22 cellular contexts compared by ENCODE assay signal in genomic region chr2:85779641-85780315, GRCh38. TPM values are rescaled to one million over a fixed set of nuclear protein-coding genes. Genes with fewer than 3 reads are reported as not detected.
DNase-seq lines count a peak whose midpoint lies in the region; ATAC-seq, FAIRE-seq and TF ChIP-seq lines count a peak whose summit lies in the region.
"Had no signal": no experiment of that assay in that cellular context is flagged by ENCODE, and none has a peak within 500 bp of the region (broad histone marks: within the 10 kb centered on the region; RNA-seq: fewer than 3 reads in every experiment).

No MANE protein-coding gene starts in this region.

- intact Hi-C loops in left ventricle myocardium inferior (cut with micrococcal nuclease) (no loop called here), cardiac septum (cut with DNase I) (no loop called here)

- H3K27ac ChIP-seq in left ventricle myocardium inferior (replicated peaks) (peak overlapping the region; percentile 95), neural progenitor cell (no peak overlapping the region)
- H3K27ac ChIP-seq: adrenal gland, C4-2B, esophagus muscularis mucosa, ovary, PC-9, SK-N-MC had no signal

- H3K36me3 ChIP-seq in left ventricle myocardium inferior (peaks cover 39% of the 10 kb centered on the region), neural progenitor cell (no peaks in the 10 kb centered on the region)
- H3K36me3 ChIP-seq: adrenal gland, ovary, vagina had no signal

- no peaks in the 10 kb centered on the region for H3K9me3 ChIP-seq in left ventricle myocardium inferior (replicated peaks)
- H3K9me3 ChIP-seq in neural progenitor cell (ENCODE audit: low read depth): no peaks in the 10 kb centered on the region
- H3K9me3 ChIP-seq: adrenal gland, esophagus muscularis mucosa, ovary, vagina had no signal

- H3K27ac Mint-ChIP-seq in neural progenitor cell: peak overlapping the region; percentile 57

- no peak for ATAC-seq in GM21526 (IDR thresholded peaks at IDR 0.05; ENCODE audit: low FRiP score, unreplicated experiment)
- ATAC-seq: stimulated activated naive CD8-positive, alpha-beta T cell treated with anti-CD3 and anti-CD28 coated beads, Interleukin-15, amount 100 ng/mL, for 72 hours had no signal

- H3K4me3 Mint-ChIP-seq in neural progenitor cell: no peak overlapping the region
- H3K4me3 Mint-ChIP-seq: stimulated activated naive CD8-positive, alpha-beta T cell treated with anti-CD3 and anti-CD28 coated beads, Interleukin-15, amount 100 ng/mL, for 72 hours had no signal

- H3K4me1 ChIP-seq in left ventricle myocardium inferior (peaks cover 80% of the 10 kb centered on the region), neural progenitor cell (no peaks in the 10 kb centered on the region)

- no peak overlapping the region for H3K9ac ChIP-seq in neural progenitor cell

- H3K4me2 ChIP-seq in neural progenitor cell: no peak overlapping the region
- H3K4me2 ChIP-seq: PC-9 had no signal

- no peak overlapping the region for H2AFZ ChIP-seq in neural progenitor cell (replicated peaks)
- H2AFZ ChIP-seq: PC-9 had no signal

- H3K4me3 ChIP-seq in left ventricle myocardium inferior (no peak overlapping the region), epithelial cell of esophagus (ENCODE audit: low read length) (no peak overlapping the region), neural progenitor cell (no peak overlapping the region)
- H3K4me3 ChIP-seq: adrenal gland, esophagus muscularis mucosa, ovary, PC-9, SK-N-MC, vagina had no signal

- TF ChIP-seq CTCF in left ventricle myocardium inferior (IDR thresholded peaks at IDR 0.05; ENCODE audit: borderline replicate concordance) (no peak), epithelial cell of esophagus (IDR thresholded peaks at IDR 0.05; ENCODE audit: insufficient read depth, low read depth, low read length, missing control alignments) (no peak), neural progenitor cell (IDR thresholded peaks at IDR 0.05) (no peak), GM10266 (IDR thresholded peaks at IDR 0.05; ENCODE audit: control insufficient read depth, insufficient read depth, low read depth, missing control alignments) (no peak), D721Med (IDR thresholded peaks at IDR 0.05; ENCODE audit: insufficient read depth, missing control alignments) (no peak)

- no peaks in the 10 kb centered on the region for H3K79me2 ChIP-seq in neural progenitor cell (ENCODE audit: low read depth)

- H3K27me3 Mint-ChIP-seq in neural progenitor cell (ENCODE audit: insufficient read depth, low read depth): no peaks in the 10 kb centered on the region

- peaks cover 10% of the 10 kb centered on the region for H3K36me3 Mint-ChIP-seq in neural progenitor cell

- peaks cover 2% of the 10 kb centered on the region for H3F3A ChIP-seq in neural progenitor cell (ENCODE audit: low read depth)

- DNase-seq in left ventricle myocardium inferior (no peak), cardiac septum (ENCODE audit: low spot score) (no peak), epithelial cell of esophagus (ENCODE audit: low read depth) (peak; percentile 60), neural progenitor cell (ENCODE audit: low spot score) (no peak), GM10266 (ENCODE audit: extremely low spot score) (no peak), T-helper 1 cell (no peak), D721Med (ENCODE audit: insufficient read length, low spot score) (no peak)
- DNase-seq: activated effector memory CD4-positive, alpha-beta T cell treated with anti-CD3 and anti-CD28 coated beads, Interleukin-2, amount 50 U/mL, for 16 hours; adrenal gland; central memory CD4-positive, alpha-beta T cell; DMS 273 treated with DMSO at 0.1 percent for 48 hours; NCI-H82; PC-9; stimulated activated CD4-positive, alpha-beta T cell treated with anti-CD3 and anti-CD28 coated beads, Interleukin-2, amount 100 ng/mL, for 48 hours; stimulated activated naive CD8-positive, alpha-beta T cell treated with anti-CD3 and anti-CD28 coated beads, Interleukin-15, amount 100 ng/mL, for 72 hours had no signal

- no peak for FAIRE-seq in D721Med (lab: Jason Lieb, UNC)
- FAIRE-seq: G401.6 had no signal

- no peaks in the 10 kb centered on the region for H4K20me1 ChIP-seq in neural progenitor cell (ENCODE audit: low read depth)

- peaks cover 15% of the 10 kb centered on the region for H3K4me1 Mint-ChIP-seq in neural progenitor cell

- H3K9me3 Mint-ChIP-seq in neural progenitor cell: no peaks in the 10 kb centered on the region
- H3K9me3 Mint-ChIP-seq: stimulated activated naive CD8-positive, alpha-beta T cell treated with anti-CD3 and anti-CD28 coated beads, Interleukin-15, amount 100 ng/mL, for 72 hours had no signal

- H3K27me3 ChIP-seq in left ventricle myocardium inferior (ENCODE audit: low read depth): no peaks in the 10 kb centered on the region
- H3K27me3 ChIP-seq in neural progenitor cell: no peaks in the 10 kb centered on the region
- H3K27me3 ChIP-seq: adrenal gland, esophagus muscularis mucosa, ovary, vagina had no signal

RNA-seq across cellular contexts. Expression of gene ATOH8, which starts 26.0 kb away (rescaled TPM):
- total RNA-seq in left ventricle myocardium inferior (23.3 TPM), cardiac septum (21.0 TPM), neural progenitor cell (ENCODE audit: low replicate concordance) (0.43 TPM in 1 of 2 replicates, not detected in the other)
- total RNA-seq: PC-9 had no signal

Comparison
In these comparisons a context has a peak if more than half of its experiments do, and no peak if none do; other contexts are left out.
1. RNA of gene ATOH8, which starts 26.0 kb away (total RNA-seq): 23.3 TPM in left ventricle myocardium inferior (single experiment) and 21.0 TPM in cardiac septum (single experiment); 0.43 TPM in neural progenitor cell; every median in the first group is over 10 times any median in the second.